ENCODE assay signal across 1 cellular context in the genomic region with DNA sequence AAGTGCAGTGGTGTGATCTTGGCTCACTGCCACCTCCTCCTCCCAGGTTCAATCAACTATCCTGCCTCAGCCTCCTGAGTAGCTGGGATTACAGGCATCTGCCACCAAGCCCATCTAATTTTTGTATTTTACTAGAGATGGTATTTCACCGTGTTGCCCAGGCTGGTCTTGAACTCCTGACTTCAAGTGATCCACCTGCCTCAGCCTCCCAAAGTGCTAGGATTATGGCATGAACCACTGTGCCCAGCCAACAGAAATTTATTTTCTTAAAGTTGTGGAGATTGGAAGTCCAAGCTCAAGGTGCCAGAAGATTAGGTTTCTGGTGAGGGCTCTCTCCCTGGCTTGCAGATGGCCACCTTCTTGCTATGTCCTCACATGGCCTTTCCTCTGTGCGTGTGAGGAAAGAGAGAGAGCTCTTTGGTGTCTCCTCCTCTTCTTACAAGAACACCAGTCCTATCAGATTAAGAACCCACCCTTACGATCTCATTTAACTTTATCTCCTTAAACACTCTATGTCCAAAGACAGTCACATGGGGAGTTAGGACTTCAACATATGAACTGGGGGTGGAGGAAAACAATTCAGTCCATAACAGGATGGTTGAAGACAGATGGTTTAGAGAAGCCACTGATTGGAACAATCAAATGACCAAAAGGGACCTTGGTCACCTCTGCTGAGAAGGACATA.
A peak's percentile ranks its signal among the peaks of the same experiment; 100 is the strongest.
TF ChIP-seq lines count a peak whose summit lies in the region.

No MANE protein-coding gene starts in this region.

TF ChIP-seq in K562, 482 proteins besides CTCF, POLR2A, EP300 and RAD21 (continued from another document):
- TF ChIP-seq, protein P1, sequence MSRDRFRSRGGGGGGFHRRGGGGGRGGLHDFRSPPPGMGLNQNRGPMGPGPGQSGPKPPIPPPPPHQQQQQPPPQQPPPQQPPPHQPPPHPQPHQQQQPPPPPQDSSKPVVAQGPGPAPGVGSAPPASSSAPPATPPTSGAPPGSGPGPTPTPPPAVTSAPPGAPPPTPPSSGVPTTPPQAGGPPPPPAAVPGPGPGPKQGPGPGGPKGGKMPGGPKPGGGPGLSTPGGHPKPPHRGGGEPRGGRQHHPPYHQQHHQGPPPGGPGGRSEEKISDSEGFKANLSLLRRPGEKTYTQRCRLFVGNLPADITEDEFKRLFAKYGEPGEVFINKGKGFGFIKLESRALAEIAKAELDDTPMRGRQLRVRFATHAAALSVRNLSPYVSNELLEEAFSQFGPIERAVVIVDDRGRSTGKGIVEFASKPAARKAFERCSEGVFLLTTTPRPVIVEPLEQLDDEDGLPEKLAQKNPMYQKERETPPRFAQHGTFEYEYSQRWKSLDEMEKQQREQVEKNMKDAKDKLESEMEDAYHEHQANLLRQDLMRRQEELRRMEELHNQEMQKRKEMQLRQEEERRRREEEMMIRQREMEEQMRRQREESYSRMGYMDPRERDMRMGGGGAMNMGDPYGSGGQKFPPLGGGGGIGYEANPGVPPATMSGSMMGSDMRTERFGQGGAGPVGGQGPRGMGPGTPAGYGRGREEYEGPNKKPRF (IDR thresholded peaks at IDR 0.05; ENCODE audit: low read depth, low read length): no peak
- TF ChIP-seq PKNOX1 (IDR thresholded peaks at IDR 0.05) (no peak), KLF16 (IDR thresholded peaks at IDR 0.05) (no peak), TBP (optimal IDR thresholded peaks at IDR 0.05; ENCODE audit: low read depth, low read length) (no peak), PCBP1 (IDR thresholded peaks at IDR 0.05; ENCODE audit: low read depth, low read length, poor library complexity, severe bottlenecking) (no peak), SRSF3 (IDR thresholded peaks at IDR 0.05; ENCODE audit: insufficient read depth, low read length) (no peak), FOXJ3 (CRISPR knock-in tag; IDR thresholded peaks at IDR 0.05) (no peak), HDGF (IDR thresholded peaks at IDR 0.05) (no peak), DPF2 (IDR thresholded peaks at IDR 0.05) (0 out of 2 replicates have a peak, but pooled peaks have one; percentile 21), NCOR1 (IDR thresholded peaks at IDR 0.05) (0 out of 2 replicates have a peak, but pooled peaks have one; percentile 44)
- TF ChIP-seq, protein P2, sequence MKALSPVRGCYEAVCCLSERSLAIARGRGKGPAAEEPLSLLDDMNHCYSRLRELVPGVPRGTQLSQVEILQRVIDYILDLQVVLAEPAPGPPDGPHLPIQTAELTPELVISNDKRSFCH (CRISPR knock-in tag; IDR thresholded peaks at IDR 0.05): no peak
- TF ChIP-seq, protein P2 (tag; IDR thresholded peaks at IDR 0.05): no peak
